ENCODE assay signal across 1 cellular context in the genomic region with DNA sequence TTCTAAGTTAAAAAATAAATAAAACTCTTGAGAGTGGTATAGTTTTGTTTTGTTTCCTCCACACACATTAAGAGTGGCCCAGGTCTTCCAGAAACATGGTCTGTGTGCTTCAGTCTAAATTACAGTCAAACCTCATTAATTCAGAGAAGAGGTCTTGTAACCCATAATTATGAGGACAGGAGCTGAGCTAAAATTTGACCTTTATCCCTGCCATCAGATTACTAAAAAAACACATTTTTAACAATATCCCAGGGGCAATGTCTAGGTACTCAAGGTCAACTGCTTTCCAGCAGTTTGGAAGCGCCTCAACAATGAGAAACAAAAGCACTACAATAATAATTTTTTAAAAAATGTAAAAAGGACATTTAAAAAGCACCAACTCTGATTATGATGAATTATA.
A peak's percentile ranks its signal among the peaks of the same experiment; 100 is the strongest.
TF ChIP-seq lines count a peak whose summit lies in the region.

No MANE protein-coding gene starts in this region.

TF ChIP-seq in HEK293, 187 proteins besides CTCF, POLR2A, EP300 and RAD21 (continued from another document):
- TF ChIP-seq ZNF623 (tag by site-specific recombination; IDR thresholded peaks at IDR 0.05) (no peak), ZNF266 (tag by site-specific recombination; IDR thresholded peaks at IDR 0.05; ENCODE audit: low read depth) (no peak), GLI2 (tag by site-specific recombination; IDR thresholded peaks at IDR 0.05; ENCODE audit: borderline replicate concordance, low read depth) (no peak), PATZ1 (tag by site-specific recombination; IDR thresholded peaks at IDR 0.05) (no peak), ATF2 (tag by site-specific recombination; IDR thresholded peaks at IDR 0.05; ENCODE audit: low read depth) (no peak), ZNF202 (tag by site-specific recombination; IDR thresholded peaks at IDR 0.05; ENCODE audit: borderline replicate concordance) (no peak), ZNF10 (tag by site-specific recombination; IDR thresholded peaks at IDR 0.05) (no peak; the same call in 1 of the 2 replicates), ZNF76 (tag by site-specific recombination; IDR thresholded peaks at IDR 0.05; ENCODE audit: borderline replicate concordance, low read depth) (no peak), ZNF510 (tag by site-specific recombination; IDR thresholded peaks at IDR 0.05; ENCODE audit: insufficient replicate concordance) (no peak), KLF17 (tag by site-specific recombination; IDR thresholded peaks at IDR 0.05) (no peak), ZNF2 (tag by site-specific recombination; IDR thresholded peaks at IDR 0.05) (no peak), INSM2 (tag by site-specific recombination; IDR thresholded peaks at IDR 0.05) (peak; percentile 44; the same call in 1 of the 2 replicates), KLF16 (tag by site-specific recombination; IDR thresholded peaks at IDR 0.05) (no peak), RBAK (tag by site-specific recombination; IDR thresholded peaks at IDR 0.05) (no peak), ZNF621 (tag by site-specific recombination; IDR thresholded peaks at IDR 0.05) (no peak), ZNF704 (tag by site-specific recombination; IDR thresholded peaks at IDR 0.05) (no peak), ZNF112 (tag by site-specific recombination; IDR thresholded peaks at IDR 0.05) (no peak), ZSCAN30 (tag by site-specific recombination; IDR thresholded peaks at IDR 0.05) (no peak), ZNF677 (tag by site-specific recombination; IDR thresholded peaks at IDR 0.05) (no peak)
- TF ChIP-seq, protein P1, sequence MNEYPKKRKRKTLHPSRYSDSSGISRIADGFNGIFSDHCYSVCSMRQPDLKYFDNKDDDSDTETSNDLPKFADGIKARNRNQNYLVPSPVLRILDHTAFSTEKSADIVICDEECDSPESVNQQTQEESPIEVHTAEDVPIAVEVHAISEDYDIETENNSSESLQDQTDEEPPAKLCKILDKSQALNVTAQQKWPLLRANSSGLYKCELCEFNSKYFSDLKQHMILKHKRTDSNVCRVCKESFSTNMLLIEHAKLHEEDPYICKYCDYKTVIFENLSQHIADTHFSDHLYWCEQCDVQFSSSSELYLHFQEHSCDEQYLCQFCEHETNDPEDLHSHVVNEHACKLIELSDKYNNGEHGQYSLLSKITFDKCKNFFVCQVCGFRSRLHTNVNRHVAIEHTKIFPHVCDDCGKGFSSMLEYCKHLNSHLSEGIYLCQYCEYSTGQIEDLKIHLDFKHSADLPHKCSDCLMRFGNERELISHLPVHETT (tag by site-specific recombination; IDR thresholded peaks at IDR 0.05) = 0 out of 2 replicates have a peak, but pooled peaks have one; percentile 45
